ENCODE assay signal across 12 cellular contexts in genomic region chr20:46199198-46199597, GRCh38.
DNase-seq lines count a peak whose midpoint lies in the region; ATAC-seq and TF ChIP-seq lines count a peak whose summit lies in the region.
"Had no signal": no experiment of that assay in that cellular context is flagged by ENCODE, and none has a peak within 500 bp of the region (broad histone marks: within the 10 kb centered on the region; RNA-seq: fewer than 3 reads in every experiment).

No MANE protein-coding gene starts in this region.

- POLR2A ChIA-PET in HEK293T (lab: Yijun Ruan, JAX) = no interaction called here

- peak; percentile 25 for DNase-seq in NCI-H2029 (lab: John Stamatoyannopoulos, UW)
- DNase-seq in NCI-H2029 treated with DMSO at 0.1 percent for 48 hours (lab: John Stamatoyannopoulos, UW) = no peak
- DNase-seq in HEK293T (ENCODE audit: extremely low spot score) = no peak
- DNase-seq in ecto neural progenitor cell (ENCODE audit: low spot score) = peak; percentile 79
- DNase-seq in natural killer cell = no peak
- DNase-seq in NCI-H1436 treated with DMSO at 0.1 percent for 48 hours (lab: John Stamatoyannopoulos, UW) = no peak
- no peak for DNase-seq in middle frontal gyrus (ENCODE audit: extremely low spot score, low spot score)
- no peak for DNase-seq in GM20000 (ENCODE audit: low spot score)
- DNase-seq: brain microvascular endothelial cell, GM23248, KBM-7, NCI-H1930 had no signal

- CTCF ChIA-PET in HEK293T (lab: Yijun Ruan, JAX) = no interaction called here

- no peak overlapping the region for H3K27ac Mint-ChIP-seq in natural killer cell

- intact Hi-C loops in natural killer cell (cut with micrococcal nuclease) = no loop called here

- no peaks in the 10 kb centered on the region for H3K36me3 Mint-ChIP-seq in natural killer cell

- ATAC-seq in natural killer cell = peak in 2 of 3 donors; percentile 36 to 73

- H3K27me3 Mint-ChIP-seq in natural killer cell (ENCODE audit: low read depth in 2 of 2) = peaks cover 22 to 42% of the 10 kb centered on the region in 2 donors

- H3K4me1 Mint-ChIP-seq in natural killer cell = peaks cover 11 to 14% of the 10 kb centered on the region in 2 donors

- peak overlapping the region; percentile 25 for H3K4me3 Mint-ChIP-seq in natural killer cell

- H3K9me3 Mint-ChIP-seq in natural killer cell = no peaks in the 10 kb centered on the region

- TF ChIP-seq CTCF in natural killer cell (IDR thresholded peaks at IDR 0.05) (no peak), GM20000 (IDR thresholded peaks at IDR 0.05; ENCODE audit: extremely low read depth, missing control alignments) (no peak)

TF ChIP-seq in HEK293T, 16 proteins besides CTCF, POLR2A, EP300 and RAD21:
- TF ChIP-seq PKNOX1 (IDR thresholded peaks at IDR 0.05) (peak; percentile 92), CTBP1 (IDR thresholded peaks at IDR 0.05; ENCODE audit: borderline replicate concordance) (no peak)
TF ChIP-seq in HEK293T: peak in this region for 1.

Comparison
In these comparisons a context has a peak if more than half of its experiments do, and no peak if none do; other contexts are left out.
1. DNase-seq: peak in NCI-H2029 (single experiment) and ecto neural progenitor cell (single experiment); none in NCI-H2029 treated with DMSO at 0.1 percent for 48 hours (single experiment), HEK293T (single experiment), natural killer cell (single experiment), NCI-H1436 treated with DMSO at 0.1 percent for 48 hours (single experiment), middle frontal gyrus (single experiment) and GM20000 (single experiment).